16 cellular contexts compared by ENCODE assay signal in genomic region chr9:95910023-95910706, GRCh38.
"Had no signal": no experiment of that assay in that cellular context is flagged by ENCODE, and none has a peak within 500 bp of the region (broad histone marks: within the 10 kb centered on the region; RNA-seq: fewer than 3 reads in every experiment).

No MANE protein-coding gene starts in this region.

- FAIRE-seq: keratinocyte had no signal

- H3K4me1 ChIP-seq: gastrocnemius medialis, heart right ventricle, left ventricle myocardium inferior, prostate gland had no signal

- H3K9me3 ChIP-seq: adrenal gland, gastrocnemius medialis, heart right ventricle, left ventricle myocardium inferior, prostate gland, thoracic aorta had no signal

- ATAC-seq: activated CD4-positive, CD25-positive, alpha-beta regulatory T cell treated with anti-CD3 and anti-CD28 coated beads, Interleukin-2, amount 50 U/mL, for 24 hours; esophagus mucosa; gastrocnemius medialis; heart right ventricle; sciatic nerve; stimulated activated naive CD8-positive, alpha-beta T cell treated with anti-CD3 and anti-CD28 coated beads, Interleukin-15, Interleukin-2, amounts not matched to agents 100 U/mL and 50 U/mL, for 24 hours had no signal

- H3K27me3 ChIP-seq: adrenal gland, gastrocnemius medialis, heart right ventricle had no signal

- H3K27ac ChIP-seq: adrenal gland, gastrocnemius medialis, heart right ventricle, left ventricle myocardium inferior, prostate gland, thoracic aorta had no signal

- H3K4me3 ChIP-seq: adrenal gland, gastrocnemius medialis, heart right ventricle, left ventricle myocardium inferior, prostate gland, thoracic aorta had no signal

- H3K36me3 ChIP-seq: adrenal gland, prostate gland, thoracic aorta had no signal

- DNase-seq: activated naive CD4-positive, alpha-beta T cell treated with anti-CD3 and anti-CD28 coated beads, Interleukin-2, amount 50 U/mL, for 16 hours; adrenal gland; gastrocnemius medialis; heart right ventricle; left ventricle myocardium inferior; mesendoderm; nephron progenitor cell; stimulated activated CD4-positive, alpha-beta T cell treated with anti-CD3 and anti-CD28 coated beads, Interleukin-12 subunit alpha, Interleukin-12 subunit beta, amount 100 ng/mL, for 4 hours; stimulated activated CD4-positive, alpha-beta T cell treated with anti-CD3 and anti-CD28 coated beads, Interleukin-2, amount 100 ng/mL, for 48 hours; stimulated activated naive CD8-positive, alpha-beta T cell treated with anti-CD3 and anti-CD28 coated beads, Interleukin-15, Interleukin-2, amounts not matched to agents 100 U/mL and 50 U/mL, for 24 hours had no signal
